ENCODE assay signal across 19 cellular contexts in the genomic region with DNA sequence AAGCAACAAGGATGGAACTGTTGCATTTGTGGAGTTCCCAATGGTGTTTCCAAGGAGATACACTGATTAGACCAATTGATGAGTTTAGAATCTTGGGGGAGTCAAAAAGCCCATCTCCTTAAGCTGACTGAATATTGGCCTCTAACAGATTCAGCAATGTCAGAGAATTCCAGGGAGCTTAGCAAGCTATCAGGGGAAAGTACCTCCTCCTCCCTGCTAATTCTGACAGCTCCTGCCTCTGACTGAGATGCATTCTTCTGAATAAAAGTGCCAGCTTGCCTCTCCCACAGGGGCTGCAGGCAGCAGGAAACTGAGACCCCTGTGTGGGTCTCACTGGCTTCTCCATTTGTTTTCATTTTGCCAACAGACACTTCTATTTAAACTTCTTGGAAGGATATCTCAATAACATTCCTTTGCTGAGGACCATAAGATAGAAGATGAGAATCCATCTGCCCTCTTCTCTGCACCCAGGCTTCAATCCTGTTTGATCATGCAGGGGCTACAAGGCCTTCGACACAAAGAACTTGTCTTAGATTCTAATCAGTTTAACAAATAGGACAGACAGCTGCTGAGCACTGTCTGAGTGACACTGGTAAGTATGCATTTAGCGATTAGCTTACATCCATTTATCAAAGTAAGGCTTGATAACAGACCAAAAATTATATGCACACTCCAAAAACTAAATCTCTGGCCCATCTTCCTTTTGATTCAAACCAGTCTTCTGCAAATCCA.
DNase-seq lines count a peak whose midpoint lies in the region; ATAC-seq and TF ChIP-seq lines count a peak whose summit lies in the region.
"Had no signal": no experiment of that assay in that cellular context is flagged by ENCODE, and none has a peak within 500 bp of the region (broad histone marks: within the 10 kb centered on the region; RNA-seq: fewer than 3 reads in every experiment).

No MANE protein-coding gene starts in this region.

- H3K4me1 ChIP-seq in SK-N-SH (ENCODE audit: control insufficient read depth in 1 of 2, insufficient read depth in 2 of 2, low read depth in 1 of 2, low read length in 1 of 2) = peaks cover 0 to 23% of the 10 kb centered on the region in 2 experiments; a peak in 2 of 4 replicates
- H3K4me1 ChIP-seq in mesendoderm (ENCODE audit: control insufficient read depth, low read depth, low read length) = no peaks in the 10 kb centered on the region

- H3K9me3 Mint-ChIP-seq in stimulated activated memory B cell treated with anti-CD40 and anti-IgM and Interleukin-4, amounts not matched to agents 10 μg/mL and 1 μg/mL and 100 μg/mL, for 72 hours = peaks cover 2% of the 10 kb centered on the region

- H3F3A ChIP-seq in SK-N-SH (replicated peaks; ENCODE audit: insufficient read depth) = no peaks in the 10 kb centered on the region

- H2AFZ ChIP-seq in SK-N-SH (ENCODE audit: low read depth) = no peak overlapping the region

- no peaks in the 10 kb centered on the region for H3K9me2 ChIP-seq in SK-N-SH

- no peaks in the 10 kb centered on the region for H3K36me3 Mint-ChIP-seq in stimulated activated memory B cell treated with anti-CD40 and anti-IgM and Interleukin-4, amounts not matched to agents 10 μg/mL and 1 μg/mL and 100 μg/mL, for 72 hours
- H3K36me3 Mint-ChIP-seq: activated naive CD8-positive, alpha-beta T cell treated with anti-CD3 and anti-CD28 coated beads for 36 hours; naive thymus-derived CD4-positive, alpha-beta T cell had no signal

- H3K4me3 ChIP-seq in SK-N-SH (ENCODE audit: low read depth in 2 of 2, low read length in 1 of 2) = no peak overlapping the region
- H3K4me3 ChIP-seq in epithelial cell of esophagus (ENCODE audit: low read length) = no peak overlapping the region
- no peak overlapping the region for H3K4me3 ChIP-seq in mesendoderm (ENCODE audit: low read length)
- H3K4me3 ChIP-seq: lung, smooth muscle cell had no signal

- H3K27me3 ChIP-seq in SK-N-SH (ENCODE audit: insufficient read depth) (no peaks in the 10 kb centered on the region), mesendoderm (ENCODE audit: insufficient read depth, low read length, poor library complexity) (no peaks in the 10 kb centered on the region)

- no peak for TF ChIP-seq RAD21 in SK-N-SH (IDR thresholded peaks at IDR 0.05; ENCODE audit: low read length)

- no peaks in the 10 kb centered on the region for H3K27me3 Mint-ChIP-seq in stimulated activated memory B cell treated with anti-CD40 and anti-IgM and Interleukin-4, amounts not matched to agents 10 μg/mL and 1 μg/mL and 100 μg/mL, for 72 hours
- H3K27me3 Mint-ChIP-seq: activated naive CD8-positive, alpha-beta T cell treated with anti-CD3 and anti-CD28 coated beads for 36 hours had no signal

- no peak overlapping the region for H2AK5ac ChIP-seq in mesendoderm (ENCODE audit: low read length)

- no peaks in the 10 kb centered on the region for H3K4me1 Mint-ChIP-seq in stimulated activated memory B cell treated with anti-CD40 and anti-IgM and Interleukin-4, amounts not matched to agents 10 μg/mL and 1 μg/mL and 100 μg/mL, for 72 hours
- H3K4me1 Mint-ChIP-seq: activated naive CD8-positive, alpha-beta T cell treated with anti-CD3 and anti-CD28 coated beads for 36 hours; naive thymus-derived CD4-positive, alpha-beta T cell had no signal

- H2BK5ac ChIP-seq in mesendoderm (ENCODE audit: low read length) = no peak overlapping the region

- CTCF ChIA-PET in SK-N-SH (lab: Yijun Ruan, JAX) = no interaction called here

- H4K5ac ChIP-seq in mesendoderm (ENCODE audit: low read length) = no peak overlapping the region

- no peaks in the 10 kb centered on the region for H3K9me3 ChIP-seq in SK-N-SH

- 0 out of 4 replicates have a peak, but pooled peaks of 1 of the 2 experiments have one; percentile 5 for TF ChIP-seq EP300 in SK-N-SH (IDR thresholded peaks at IDR 0.05; ENCODE audit: borderline replicate concordance in 1 of 2, low read depth in 1 of 2, low read length in 1 of 2)

- POLR2A ChIA-PET in SK-N-SH (lab: Yijun Ruan, JAX) = no interaction called here

- no peak overlapping the region for H3K27ac Mint-ChIP-seq in stimulated activated memory B cell treated with anti-CD40 and anti-IgM and Interleukin-4, amounts not matched to agents 10 μg/mL and 1 μg/mL and 100 μg/mL, for 72 hours
- H3K27ac Mint-ChIP-seq: activated naive CD8-positive, alpha-beta T cell treated with anti-CD3 and anti-CD28 coated beads for 36 hours; naive thymus-derived CD4-positive, alpha-beta T cell had no signal

- no peaks in the 10 kb centered on the region for H4K20me1 ChIP-seq in SK-N-SH (ENCODE audit: insufficient read depth)

- no peak overlapping the region for H2BK120ac ChIP-seq in mesendoderm (ENCODE audit: low read depth, low read length)

- no peak overlapping the region for H3K56ac ChIP-seq in mesendoderm (ENCODE audit: low read length)

- H3K23ac ChIP-seq in mesendoderm (ENCODE audit: low read length) = no peak overlapping the region

- peak overlapping the region in 1 of 2 experiments; percentile 81; a peak in 2 of 4 replicates for H3K27ac ChIP-seq in SK-N-SH (ENCODE audit: low read depth in 2 of 2, low read length in 1 of 2)
- H3K27ac ChIP-seq in mesendoderm (ENCODE audit: low read depth, low read length) = no peak overlapping the region

- no peak overlapping the region for H3K18ac ChIP-seq in mesendoderm (ENCODE audit: low read length)

- H3K4ac ChIP-seq in mesendoderm (ENCODE audit: low read depth, low read length) = no peak overlapping the region

- no peaks in the 10 kb centered on the region for H3K79me1 ChIP-seq in mesendoderm (ENCODE audit: low read length)

- ATAC-seq in GM21360 (IDR thresholded peaks at IDR 0.05; ENCODE audit: unreplicated experiment) = no peak
- no peak for ATAC-seq in stimulated activated memory B cell treated with anti-CD40 and anti-IgM and Interleukin-4, amounts not matched to agents 10 μg/mL and 1 μg/mL and 100 μg/mL, for 72 hours
- ATAC-seq: naive thymus-derived CD4-positive, alpha-beta T cell had no signal

- DNase-seq in Ammon's horn (ENCODE audit: low spot score) (peak; percentile 21), SK-N-SH (no peak), epithelial cell of esophagus (ENCODE audit: low read depth) (peak; percentile 14), mesendoderm (peak; percentile 81), NCI-H2196 (lab: John Stamatoyannopoulos, UW; ENCODE audit: unreplicated experiment) (no peak), NCI-H226 (no peak)
- DNase-seq: activated CD4-positive, alpha-beta T cell treated with anti-CD3 and anti-CD28 coated beads for 1 hour; activated naive CD8-positive, alpha-beta T cell treated with anti-CD3 and anti-CD28 coated beads for 36 hours; KG1; MV-4-11; naive thymus-derived CD4-positive, alpha-beta T cell; NCI-H187; RPMI8226; stimulated activated CD4-positive, alpha-beta T cell treated with anti-CD3 and anti-CD28 coated beads, Interleukin-4, amount 100 ng/mL, for 4 hours; substantia nigra had no signal

- TF ChIP-seq CTCF in SK-N-SH (IDR thresholded peaks at IDR 0.05) = no peak
- no peak for TF ChIP-seq CTCF in epithelial cell of esophagus (IDR thresholded peaks at IDR 0.05; ENCODE audit: insufficient read depth, low read depth, low read length, missing control alignments)

- 35% methylated on average over 2 of the region's 2 CpGs for WGBS in SK-N-SH (ENCODE audit: low lambda C conversion rate)
- no CpG with 5 or more reads among the region's 2 CpGs for WGBS in mesendoderm (ENCODE audit: extremely low coverage, insufficient coverage, low lambda C conversion rate)

- H3K4me3 Mint-ChIP-seq in stimulated activated memory B cell treated with anti-CD40 and anti-IgM and Interleukin-4, amounts not matched to agents 10 μg/mL and 1 μg/mL and 100 μg/mL, for 72 hours = no peak overlapping the region
- H3K4me3 Mint-ChIP-seq: activated naive CD8-positive, alpha-beta T cell treated with anti-CD3 and anti-CD28 coated beads for 36 hours; naive thymus-derived CD4-positive, alpha-beta T cell had no signal

- H3K79me2 ChIP-seq in SK-N-SH (ENCODE audit: insufficient read depth) (no peaks in the 10 kb centered on the region), mesendoderm (ENCODE audit: control insufficient read depth, insufficient read depth, low read length) (no peaks in the 10 kb centered on the region)

- H4K8ac ChIP-seq in mesendoderm (ENCODE audit: low read depth, low read length) = no peak overlapping the region

- H3K9ac ChIP-seq in SK-N-SH = no peak overlapping the region
- H3K9ac ChIP-seq in mesendoderm (ENCODE audit: low read length) = no peak overlapping the region

- no peaks in the 10 kb centered on the region for H3K36me3 ChIP-seq in SK-N-SH (replicated peaks in 1 of 2; ENCODE audit: control insufficient read depth in 1 of 2, insufficient read depth in 2 of 2, low read length in 1 of 2)
- no peaks in the 10 kb centered on the region for H3K36me3 ChIP-seq in mesendoderm (ENCODE audit: control insufficient read depth, insufficient read depth, low read length)

- H2BK15ac ChIP-seq in mesendoderm (replicated peaks; ENCODE audit: low read depth) = no peak overlapping the region

- H3K4me2 ChIP-seq in SK-N-SH (no peak overlapping the region), mesendoderm (ENCODE audit: low read length) (no peak overlapping the region)
- H3K4me2 ChIP-seq: smooth muscle cell had no signal

TF ChIP-seq in SK-N-SH, 30 proteins besides CTCF, POLR2A, EP300 and RAD21:
- TF ChIP-seq GATA2 (CRISPR knock-in tag; IDR thresholded peaks at IDR 0.05) = peak; percentile 51
- TF ChIP-seq MAX (IDR thresholded peaks at IDR 0.05; ENCODE audit: low read depth) = no peak
TF ChIP-seq in SK-N-SH: peak in this region for 1.

Comparison
In these comparisons a context has a peak if more than half of its experiments do, and no peak if none do; other contexts are left out.
1. DNase-seq: peak in Ammon's horn (single experiment), epithelial cell of esophagus (single experiment) and mesendoderm (single experiment); none in SK-N-SH (single experiment), NCI-H2196 (single experiment) and NCI-H226 (single experiment).